19 cellular contexts compared by ENCODE assay signal in genomic region chr11:115920841-115921480, GRCh38.
DNase-seq lines count a peak whose midpoint lies in the region; ATAC-seq and TF ChIP-seq lines count a peak whose summit lies in the region.
"Had no signal": no experiment of that assay in that cellular context is flagged by ENCODE, and none has a peak within 500 bp of the region (broad histone marks: within the 10 kb centered on the region; RNA-seq: fewer than 3 reads in every experiment).

No MANE protein-coding gene starts in this region.

- H3K9me3 ChIP-seq in WERI-Rb-1 (ENCODE audit: severe bottlenecking), result no peaks in the 10 kb centered on the region
- H3K9me3 ChIP-seq: gastrocnemius medialis, sigmoid colon had no signal

- H3K27me3 ChIP-seq in WERI-Rb-1 (ENCODE audit: insufficient read depth, low read depth, severe bottlenecking), result no peaks in the 10 kb centered on the region
- H3K27me3 ChIP-seq: sigmoid colon had no signal

- no peaks in the 10 kb centered on the region for H3K36me3 ChIP-seq in WERI-Rb-1
- H3K36me3 ChIP-seq: gastrocnemius medialis, sigmoid colon had no signal

- H3K27ac ChIP-seq in WERI-Rb-1, result no peak overlapping the region
- H3K27ac ChIP-seq: gastrocnemius medialis, parathyroid adenoma, RWPE1, sigmoid colon had no signal

- H3K4me3 ChIP-seq in GM12865 (ENCODE audit: low read depth, low read length), result peak overlapping the region; percentile 30
- H3K4me3 ChIP-seq in WERI-Rb-1 (ENCODE audit: low read depth, low read length), result no peak overlapping the region
- H3K4me3 ChIP-seq: gastrocnemius medialis, sigmoid colon had no signal

- in situ Hi-C loops in ACHN (cut with HindIII; ENCODE audit: low pct_ligation_motif_present, low pct_unique_long_range_greater_than_20kb, low sequenced_read_pairs), result no loop called here

- no peak for TF ChIP-seq CTCF in GM12865 (IDR thresholded peaks at IDR 0.05; ENCODE audit: insufficient read depth, low read depth, low read length, missing control alignments)
- TF ChIP-seq CTCF in WERI-Rb-1 (IDR thresholded peaks at IDR 0.05; ENCODE audit: low read depth, low read length), result no peak

- ATAC-seq in GM18861 (IDR thresholded peaks at IDR 0.05; ENCODE audit: unreplicated experiment), result no peak
- ATAC-seq: activated naive CD4-positive, alpha-beta T cell treated with anti-CD3 and anti-CD28 coated beads, Interleukin-2, amount 50 U/mL, for 72 hours; gastrocnemius medialis; naive thymus-derived CD8-positive, alpha-beta T cell; SK-N-SH treated with all-trans-retinoic acid at 6 μM for 48 hours had no signal

- peak; percentile 65 for DNase-seq in ACHN
- peak; percentile 74 for DNase-seq in GM12865 (ENCODE audit: low read depth)
- DNase-seq in NCI-H748 (lab: John Stamatoyannopoulos, UW; ENCODE audit: unreplicated experiment), result peak; percentile 66
- peak; percentile 91 for DNase-seq in kidney tubule cell (ENCODE audit: low spot score)
- no peak for DNase-seq in NCI-H1105 (lab: John Stamatoyannopoulos, UW)
- DNase-seq in WERI-Rb-1, result no peak
- no peak for DNase-seq in midbrain (lab: John Stamatoyannopoulos, UW)
- DNase-seq: gastrocnemius medialis; mesendoderm; naive thymus-derived CD8-positive, alpha-beta T cell; NCI-H1694; NCI-H226; sigmoid colon; T1000 had no signal

Comparison
In these comparisons a context has a peak if more than half of its experiments do, and no peak if none do; other contexts are left out.
1. DNase-seq: peak in ACHN (single experiment), GM12865 (single experiment), NCI-H748 (single experiment) and kidney tubule cell (single experiment); none in NCI-H1105 (single experiment), WERI-Rb-1 (single experiment) and midbrain (single experiment).